Comparison of ENCODE assay signal across 8 cellular contexts in genomic region chr6:26577720-26578072, GRCh38. TPM values are rescaled to one million over a fixed set of nuclear protein-coding genes. Genes with fewer than 3 reads are reported as not detected.
A peak's percentile ranks its signal among the peaks of the same experiment; 100 is the strongest.
DNase-seq lines count a peak whose midpoint lies in the region; ATAC-seq and TF ChIP-seq lines count a peak whose summit lies in the region.

No MANE protein-coding gene starts in this region.

- peaks cover 17% of the 10 kb centered on the region for H3K4me1 Mint-ChIP-seq in osteocyte (ENCODE audit: unreplicated experiment)

- H3K36me3 ChIP-seq in SK-N-SH (replicated peaks in 1 of 2; ENCODE audit: control insufficient read depth in 1 of 2, insufficient read depth in 2 of 2, low read length in 1 of 2) (no peaks in the 10 kb centered on the region), mucosa of descending colon (ENCODE audit: low read depth) (no peaks in the 10 kb centered on the region)

- TF ChIP-seq EP300 in SK-N-SH (IDR thresholded peaks at IDR 0.05; ENCODE audit: borderline replicate concordance in 1 of 2, low read depth in 1 of 2, low read length in 1 of 2), result no peak

- H3K4me1 ChIP-seq in SK-N-SH (ENCODE audit: control insufficient read depth in 1 of 2, insufficient read depth in 2 of 2, low read depth in 1 of 2, low read length in 1 of 2), result no peaks in the 10 kb centered on the region; a peak in 1 of 4 replicates
- H3K4me1 ChIP-seq in mucosa of descending colon (ENCODE audit: low read depth), result no peaks in the 10 kb centered on the region

- DNase-seq in GM12864 (ENCODE audit: low read depth), result no peak
- DNase-seq in SK-N-SH, result no peak
- no peak for DNase-seq in epithelial cell of proximal tubule (ENCODE audit: low read depth)
- no peak for DNase-seq in osteocyte (ENCODE audit: extremely low spot score, unreplicated experiment)
- no peak for DNase-seq in GDM1 (lab: John Stamatoyannopoulos, UW)
- DNase-seq in mucosa of descending colon, result no peak
- DNase-seq in AG08395 (ENCODE audit: low spot score), result no peak

- H3K27me3 Mint-ChIP-seq in osteocyte (ENCODE audit: unreplicated experiment), result peaks cover 54% of the 10 kb centered on the region

- TF ChIP-seq CTCF in GM12864 (IDR thresholded peaks at IDR 0.05; ENCODE audit: low read depth, low read length, missing control alignments), result no peak
- no peak for TF ChIP-seq CTCF in SK-N-SH (IDR thresholded peaks at IDR 0.05)
- no peak for TF ChIP-seq CTCF in epithelial cell of proximal tubule (conservative IDR thresholded peaks at IDR 0.05; ENCODE audit: low read depth, low read length)
- TF ChIP-seq CTCF in osteocyte (IDR thresholded peaks at IDR 0.05), result no peak
- TF ChIP-seq CTCF in mucosa of descending colon (IDR thresholded peaks at IDR 0.05), result no peak

- no peak overlapping the region for H3K9ac ChIP-seq in SK-N-SH

- intact Hi-C loops in mucosa of descending colon (cut with DNase I, micrococcal nuclease), result no loop called here

- H2AFZ ChIP-seq in SK-N-SH (ENCODE audit: low read depth), result peak overlapping the region; percentile 91; the same call in 1 of the 2 replicates

- no peaks in the 10 kb centered on the region for H3K9me2 ChIP-seq in SK-N-SH

- no peak for TF ChIP-seq RAD21 in SK-N-SH (IDR thresholded peaks at IDR 0.05; ENCODE audit: low read length)

- peaks cover 2% of the 10 kb centered on the region for H3K27me3 ChIP-seq in SK-N-SH (ENCODE audit: insufficient read depth)

- no peak overlapping the region for H3K27ac ChIP-seq in SK-N-SH (ENCODE audit: low read depth in 2 of 2, low read length in 1 of 2)

- peaks cover 6% of the 10 kb centered on the region for H3K36me3 Mint-ChIP-seq in osteocyte (ENCODE audit: unreplicated experiment)

- H3K4me2 ChIP-seq in SK-N-SH, result peak overlapping the region; percentile 62

- ATAC-seq in HG03521 (IDR thresholded peaks at IDR 0.05; ENCODE audit: unreplicated experiment) (no peak), mucosa of descending colon (no peak)

- POLR2A ChIA-PET in SK-N-SH (lab: Yijun Ruan, JAX), result interaction anchor here (1.4 kb wide), 1 partner anchor 18 kb away, joined by 5 read pairs; no protein-coding TSS in a partner anchor

- H3K27ac Mint-ChIP-seq in osteocyte (ENCODE audit: unreplicated experiment), result no peak overlapping the region

- H3K79me2 ChIP-seq in SK-N-SH (ENCODE audit: insufficient read depth), result no peaks in the 10 kb centered on the region

- H3F3A ChIP-seq in SK-N-SH (replicated peaks; ENCODE audit: insufficient read depth), result peaks cover 8% of the 10 kb centered on the region

- H3K4me3 ChIP-seq in GM12864 (ENCODE audit: low read depth, low read length) (peak overlapping the region; percentile 53; the same call in 1 of the 2 replicates), SK-N-SH (ENCODE audit: low read depth in 2 of 2, low read length in 1 of 2) (peak overlapping the region; percentile 55 to 56), epithelial cell of proximal tubule (ENCODE audit: low read depth, low read length) (peak overlapping the region; percentile 58), mucosa of descending colon (no peak overlapping the region)

- CTCF ChIA-PET in SK-N-SH (lab: Yijun Ruan, JAX), result interaction anchor here (1.2 to 12.1 kb wide), 2 partner anchors 15 to 549 kb away, joined by 3 to 183 read pairs; partner anchors contain the start of gene ABT1

- peak overlapping the region; percentile 76 for H3K4me3 Mint-ChIP-seq in osteocyte (ENCODE audit: unreplicated experiment)

- 21% methylated on average over 17 of the region's 17 CpGs for WGBS in SK-N-SH (ENCODE audit: low lambda C conversion rate)

- H3K9me3 ChIP-seq in SK-N-SH (peaks cover 4% of the 10 kb centered on the region; the same call in 1 of the 2 replicates), mucosa of descending colon (peaks cover 7% of the 10 kb centered on the region)

- no peaks in the 10 kb centered on the region for H4K20me1 ChIP-seq in SK-N-SH (ENCODE audit: insufficient read depth)

- H3K9me3 Mint-ChIP-seq in osteocyte (ENCODE audit: unreplicated experiment), result peaks cover 9% of the 10 kb centered on the region

TF ChIP-seq in SK-N-SH, 30 proteins besides CTCF, POLR2A, EP300 and RAD21:
- no peak for TF ChIP-seq GATA2 (CRISPR knock-in tag; IDR thresholded peaks at IDR 0.05)
- TF ChIP-seq MEF2A (IDR thresholded peaks at IDR 0.05; ENCODE audit: borderline replicate concordance, low read depth), result no peak
- TF ChIP-seq REST (IDR thresholded peaks at IDR 0.05; ENCODE audit: low read depth, low read length), result no peak
- no peak for TF ChIP-seq NFIC (IDR thresholded peaks at IDR 0.05; ENCODE audit: borderline replicate concordance)

RNA-seq across cellular contexts. Expression of gene ABT1, which starts 19.1 kb away (rescaled TPM):
- 15.4 and 18.4 TPM in 2 replicates for polyA plus RNA-seq in SK-N-SH (2012; rRNA removed)
- 10.1 and 15.2 TPM in 2 replicates for polyA plus RNA-seq in SK-N-SH (2012; cell fraction: cytosol; rRNA removed)
- 9.9 and 12.9 TPM in 2 replicates for polyA plus RNA-seq in SK-N-SH (2012; cell fraction: nucleus; rRNA removed)
- 15.7 and 23.7 TPM in 2 replicates for total RNA-seq in epithelial cell of proximal tubule
- 13.1 and 13.9 TPM in 2 replicates for total RNA-seq in osteocyte
- 10 to 100 TPM; 13.1 to 17.3 (median 13.6) TPM for total RNA-seq in mucosa of descending colon

RNA-seq across cellular contexts. Expression of gene HMGN4, which starts 39.5 kb away (rescaled TPM):
- 76.3 and 79.7 TPM in 2 replicates for polyA plus RNA-seq in SK-N-SH (2012; rRNA removed)
- 98.3 and 103 TPM in 2 replicates for polyA plus RNA-seq in SK-N-SH (2012; cell fraction: cytosol; rRNA removed)
- 27.6 and 48.3 TPM in 2 replicates for polyA plus RNA-seq in SK-N-SH (2012; cell fraction: nucleus; rRNA removed)
- total RNA-seq in epithelial cell of proximal tubule, result 60.4 and 94.7 TPM in 2 replicates
- total RNA-seq in osteocyte, result 45.0 and 49.2 TPM in 2 replicates
- total RNA-seq in mucosa of descending colon, result 10 to 100 TPM; 58.6 to 76.0 (median 68.2) TPM
